ENCODE assay signal across 13 cellular contexts in genomic region chr2:47719099-47719498, GRCh38.
A peak's percentile ranks its signal among the peaks of the same experiment; 100 is the strongest.
DNase-seq lines count a peak whose midpoint lies in the region; ATAC-seq and TF ChIP-seq lines count a peak whose summit lies in the region.
"Had no signal": no experiment of that assay in that cellular context is flagged by ENCODE, and none has a peak within 500 bp of the region (broad histone marks: within the 10 kb centered on the region; RNA-seq: fewer than 3 reads in every experiment).

No MANE protein-coding gene starts in this region.

- H3K36me3 ChIP-seq in WERI-Rb-1 = no peaks in the 10 kb centered on the region

- no peak overlapping the region for H3K4me3 ChIP-seq in WERI-Rb-1 (ENCODE audit: low read depth, low read length)

- peak; percentile 72 for ATAC-seq in GM18498 (IDR thresholded peaks at IDR 0.05; ENCODE audit: unreplicated experiment)
- ATAC-seq in GM19452 (IDR thresholded peaks at IDR 0.05; ENCODE audit: unreplicated experiment) = peak; percentile 84
- peak; percentile 47 for ATAC-seq in HG02943 (IDR thresholded peaks at IDR 0.05; ENCODE audit: low read depth, unreplicated experiment)

- H3K9me3 ChIP-seq in WERI-Rb-1 (ENCODE audit: severe bottlenecking) = peaks cover 2% of the 10 kb centered on the region

- H3K27ac ChIP-seq in WERI-Rb-1 = no peak overlapping the region
- H3K27ac ChIP-seq: C4-2B had no signal

- H3K27me3 ChIP-seq in WERI-Rb-1 (ENCODE audit: insufficient read depth, low read depth, severe bottlenecking) = no peaks in the 10 kb centered on the region

- DNase-seq in NCI-H526 (lab: John Stamatoyannopoulos, UW) = peak; percentile 18 to 24
- no peak for DNase-seq in NCI-H2171 treated with DMSO at 0.1 percent for 48 hours (lab: John Stamatoyannopoulos, UW)
- DNase-seq in GM03348 (ENCODE audit: low spot score) = no peak
- no peak for DNase-seq in WERI-Rb-1
- DNase-seq in activated CD4-positive, CD25-positive, alpha-beta regulatory T cell (lab: John Stamatoyannopoulos, UW) = no peak
- DNase-seq: activated naive CD4-positive, alpha-beta T cell treated with anti-CD3 and anti-CD28 coated beads, Interleukin-2, amount 50 U/mL, for 16 hours; mesenchymal stem cell; NCI-H2107; RPMI8226 had no signal

- no peak for TF ChIP-seq CTCF in WERI-Rb-1 (IDR thresholded peaks at IDR 0.05; ENCODE audit: low read depth, low read length)

Comparison
In these comparisons a context has a peak if more than half of its experiments do, and no peak if none do; other contexts are left out.
1. DNase-seq: peak in NCI-H526 (2 of 2); none in NCI-H2171 treated with DMSO at 0.1 percent for 48 hours (single experiment), GM03348 (single experiment), WERI-Rb-1 (single experiment) and activated CD4-positive, CD25-positive, alpha-beta regulatory T cell (0 of 4).
2. Peak in every context shown above with its lines, with median percentiles within 50 percentile points of each other: ATAC-seq.